In genomic region chr1:50266509-50266908, GRCh38 we compare ENCODE assay signal across 21 cellular contexts.
A peak's percentile ranks its signal among the peaks of the same experiment; 100 is the strongest.
DNase-seq lines count a peak whose midpoint lies in the region; ATAC-seq, FAIRE-seq and TF ChIP-seq lines count a peak whose summit lies in the region.
"Had no signal": no experiment of that assay in that cellular context is flagged by ENCODE, and none has a peak within 500 bp of the region (broad histone marks: within the 10 kb centered on the region; RNA-seq: fewer than 3 reads in every experiment).

No MANE protein-coding gene starts in this region.

- DNase-seq in DMS 273 (lab: John Stamatoyannopoulos, UW; ENCODE audit: unreplicated experiment): peak; percentile 12
- no peak for DNase-seq in DMS 273 treated with DMSO at 0.1 percent for 48 hours (lab: John Stamatoyannopoulos, UW)
- peak; percentile 4 for DNase-seq in LoVo (ENCODE audit: low spot score)
- peak; percentile 12 for DNase-seq in astrocyte of the cerebellum (ENCODE audit: low read depth)
- DNase-seq in right cardiac atrium: no peak
- DNase-seq in kidney: no peak
- DNase-seq in NCI-H2081 treated with DMSO at 0.1 percent for 48 hours (lab: John Stamatoyannopoulos, UW): no peak
- DNase-seq: activated CD8-positive, alpha-beta memory T cell treated with anti-CD3 and anti-CD28 coated beads, Interleukin-2, amount 50 U/mL, for 48 hours; CD4-positive, CD25-positive, alpha-beta regulatory T cell; H9; kidney glomerular epithelial cell; NCI-H1092 treated with DMSO at 0.1 percent for 48 hours; NCI-H526; ovary; spleen had no signal

- H3K4me3 ChIP-seq in astrocyte of the cerebellum (ENCODE audit: low read depth, low read length): no peak overlapping the region
- H3K4me3 ChIP-seq in right cardiac atrium (ENCODE audit: low read length): no peak overlapping the region
- H3K4me3 ChIP-seq in kidney (ENCODE audit: low read length in 2 of 2): no peak overlapping the region
- H3K4me3 ChIP-seq: GM12878, heart left ventricle, ovary, spleen had no signal

- no peak for TF ChIP-seq CTCF in astrocyte of the cerebellum (IDR thresholded peaks at IDR 0.05; ENCODE audit: low read depth, low read length, missing control alignments)
- no peak for TF ChIP-seq CTCF in kidney (IDR thresholded peaks at IDR 0.05; ENCODE audit: borderline replicate concordance, extremely low read depth, insufficient read depth)

- no peak overlapping the region for H3K9ac ChIP-seq in kidney (ENCODE audit: low read length in 2 of 2)

- ATAC-seq in right cardiac atrium (peak; percentile 33 to 43), GM21360 (IDR thresholded peaks at IDR 0.05; ENCODE audit: unreplicated experiment) (no peak)
- ATAC-seq: activated CD4-positive, CD25-positive, alpha-beta regulatory T cell treated with anti-CD3 and anti-CD28 coated beads, Interleukin-2, amount 50 U/mL, for 24 hours; GM12878 had no signal

- H3K9me3 ChIP-seq in right cardiac atrium (ENCODE audit: control insufficient read depth, low read length): no peaks in the 10 kb centered on the region
- H3K9me3 ChIP-seq in kidney (ENCODE audit: control insufficient read depth in 1 of 2, low read length in 2 of 2): no peaks in the 10 kb centered on the region
- H3K9me3 ChIP-seq: heart left ventricle, ovary, spleen had no signal

- FAIRE-seq in kidney (lab: Jason Lieb, UNC): no peak
- FAIRE-seq: GM12878, RCC 7860 had no signal

- H3K4me1 ChIP-seq in right cardiac atrium (ENCODE audit: control insufficient read depth, insufficient read depth, low read length): peaks cover 3% of the 10 kb centered on the region
- H3K4me1 ChIP-seq in kidney (ENCODE audit: control insufficient read depth in 1 of 2, insufficient read depth in 1 of 2, low read depth in 1 of 2, low read length in 2 of 2): peaks cover 0 to 6% of the 10 kb centered on the region in 2 donors

- H3K36me3 ChIP-seq in kidney (ENCODE audit: control insufficient read depth in 1 of 2, insufficient read depth in 2 of 2, low read length in 2 of 2): no peaks in the 10 kb centered on the region
- H3K36me3 ChIP-seq: heart left ventricle, ovary, spleen had no signal

- in situ Hi-C loops in astrocyte of the cerebellum (cut with HindIII; ENCODE audit: low sequenced_read_pairs): no loop called here

- H3K27me3 ChIP-seq in right cardiac atrium (ENCODE audit: control insufficient read depth, insufficient read depth): no peaks in the 10 kb centered on the region
- H3K27me3 ChIP-seq: ovary had no signal

- WGBS in right cardiac atrium: 40% methylated on average over 3 of the region's 3 CpGs

- intact Hi-C loops in right cardiac atrium (cut with DNase I) (no loop called here), kidney (cut with DNase I) (no loop called here)

- H3K27ac ChIP-seq in right cardiac atrium (ENCODE audit: low read length): no peak overlapping the region
- no peak overlapping the region for H3K27ac ChIP-seq in kidney (ENCODE audit: low read depth in 2 of 2, low read length in 2 of 2)
- H3K27ac ChIP-seq: 22Rv1, ovary, spleen had no signal

Comparison
In these comparisons a context has a peak if more than half of its experiments do, and no peak if none do; other contexts are left out.
1. DNase-seq: peak in DMS 273 (single experiment), LoVo (single experiment) and astrocyte of the cerebellum (single experiment); none in DMS 273 treated with DMSO at 0.1 percent for 48 hours (single experiment), right cardiac atrium (0 of 3), kidney (single experiment) and NCI-H2081 treated with DMSO at 0.1 percent for 48 hours (single experiment).